Comparison of ENCODE assay signal across 8 cellular contexts in genomic region chr2:10448208-10448645, GRCh38. TPM values are rescaled to one million over a fixed set of nuclear protein-coding genes. Genes with fewer than 3 reads are reported as not detected.
A peak's percentile ranks its signal among the peaks of the same experiment; 100 is the strongest.
DNase-seq lines count a peak whose midpoint lies in the region; ATAC-seq and TF ChIP-seq lines count a peak whose summit lies in the region.

Gene ODC1, minus strand, starts transcription at chr2:10448327. Its CDS starts 3,295 bp downstream, at chr2:10445032.

- peaks cover 11% of the 10 kb centered on the region for H3K36me3 ChIP-seq in CD8-positive, alpha-beta T cell (ENCODE audit: insufficient read depth, low read length)
- peaks cover 20% of the 10 kb centered on the region for H3K36me3 ChIP-seq in effector memory CD4-positive, alpha-beta T cell (ENCODE audit: control insufficient read depth, insufficient read depth, low read length)

- ATAC-seq in CD8-positive, alpha-beta T cell, result peak; percentile 81
- peak; percentile 71 for ATAC-seq in GM21360 (IDR thresholded peaks at IDR 0.05; ENCODE audit: unreplicated experiment)

- intact Hi-C loops in CD8-positive, alpha-beta T cell (cut with DNase I, micrococcal nuclease), result loop anchor here (1.0 to 10.0 kb wide), 15 partner anchors 45 to 1611 kb away; partner anchors contain the start of genes PDIA6 (in 2 of the 2), YWHAQ (in 2 of the 2), ADAM17 (in 1 of the 2) and CPSF3 (in 1 of the 2)

- no peaks in the 10 kb centered on the region for H3K9me3 Mint-ChIP-seq in CD8-positive, alpha-beta T cell

- H3K27me3 Mint-ChIP-seq in CD8-positive, alpha-beta T cell (ENCODE audit: low read depth), result no peaks in the 10 kb centered on the region

- H3K4me1 ChIP-seq in CD8-positive, alpha-beta T cell (ENCODE audit: insufficient read depth, low read length), result peaks cover 23% of the 10 kb centered on the region
- peaks cover 23% of the 10 kb centered on the region for H3K4me1 ChIP-seq in effector memory CD4-positive, alpha-beta T cell (ENCODE audit: control insufficient read depth, insufficient read depth, low read length, poor library complexity, severe bottlenecking)

- POLR2A ChIA-PET in CD8-positive, alpha-beta T cell (lab: Charles Lee), result interaction anchor here (0.6 to 2.0 kb wide), 24 partner anchors 9 to 793 kb away, joined by 3 to 14 read pairs (median 4); partner anchors contain the start of genes HPCAL1 and KLF11

- TF ChIP-seq CTCF in CD8-positive, alpha-beta T cell (IDR thresholded peaks at IDR 0.05), result no peak

- peak within 1 kb of the TSS; percentile 85 for H3K4me3 Mint-ChIP-seq in CD8-positive, alpha-beta T cell

- H3K9me3 ChIP-seq in CD8-positive, alpha-beta T cell (ENCODE audit: low read length), result no peaks in the 10 kb centered on the region
- H3K9me3 ChIP-seq in effector memory CD4-positive, alpha-beta T cell (ENCODE audit: control insufficient read depth, low read length), result no peaks in the 10 kb centered on the region

- CTCF ChIA-PET in CD8-positive, alpha-beta T cell (lab: Charles Lee), result interaction anchor here (0.6 to 1.7 kb wide), 6 partner anchors 9 to 212 kb away, joined by 3 to 7 read pairs (median 4); no protein-coding TSS in a partner anchor

- DNase-seq in CD8-positive, alpha-beta T cell, result peak; percentile 96 to 100 (median 98)
- peak; percentile 97 for DNase-seq in HT-29 (ENCODE audit: low spot score)
- DNase-seq in NK-92 treated with Interleukin-12 subunit alpha and Interleukin-12 subunit beta, amount 100 ng/mL, for 24 hours (lab: John Stamatoyannopoulos, UW), result peak; percentile 98
- peak; percentile 100 for DNase-seq in activated CD8-positive, alpha-beta memory T cell treated with anti-CD3 and anti-CD28 coated beads for 24 hours
- DNase-seq in effector memory CD4-positive, alpha-beta T cell, result peak; percentile 96 to 99 (median 98)
- DNase-seq in mesenteric fat pad (ENCODE audit: low spot score), result peak; percentile 99
- peak; percentile 98 for DNase-seq in stimulated activated CD8-positive, alpha-beta memory T cell treated with anti-CD3 and anti-CD28 coated beads, Interleukin-15, amount 100 ng/mL, for 24 hours (ENCODE audit: low read depth)

- peaks cover 39% of the 10 kb centered on the region for H3K4me1 Mint-ChIP-seq in CD8-positive, alpha-beta T cell (ENCODE audit: low read depth)

- H3K27ac Mint-ChIP-seq in CD8-positive, alpha-beta T cell, result peak within 1 kb of the TSS; percentile 88

- H3K36me3 Mint-ChIP-seq in CD8-positive, alpha-beta T cell, result peaks cover 24% of the 10 kb centered on the region

- peak within 1 kb of the TSS; percentile 97 for H3K27ac ChIP-seq in CD8-positive, alpha-beta T cell (ENCODE audit: low read depth, low read length)
- peak within 1 kb of the TSS; percentile 82 for H3K27ac ChIP-seq in effector memory CD4-positive, alpha-beta T cell (ENCODE audit: insufficient read depth, low read length, poor library complexity, severe bottlenecking)

- peak within 1 kb of the TSS; percentile 83 for H3K4me3 ChIP-seq in CD8-positive, alpha-beta T cell (ENCODE audit: low read depth, low read length)
- H3K4me3 ChIP-seq in effector memory CD4-positive, alpha-beta T cell (ENCODE audit: insufficient read depth, low read depth, low read length, poor library complexity, severe bottlenecking), result peak within 1 kb of the TSS; percentile 62

- H3K27me3 ChIP-seq in CD8-positive, alpha-beta T cell (ENCODE audit: insufficient read depth, low read length), result no peaks in the 10 kb centered on the region
- H3K27me3 ChIP-seq in effector memory CD4-positive, alpha-beta T cell (replicated peaks; ENCODE audit: control insufficient read depth, insufficient read depth, low read length, poor library complexity, severe bottlenecking), result no peaks in the 10 kb centered on the region

RNA-seq across cellular contexts. Expression of gene ODC1, which starts in this region (rescaled TPM):
- total RNA-seq in CD8-positive, alpha-beta T cell, result 100 to 1,000 TPM; 157 to 162 TPM
- total RNA-seq in HT-29 (2014; rRNA removed; shearing (Covaris generic)), result 323 and 427 TPM in 2 replicates
- total RNA-seq in mesenteric fat pad, result 32.8 TPM

Comparison
In these comparisons a context has a peak if more than half of its experiments do, and no peak if none do; other contexts are left out.
1. Peak in every context shown above with its lines: DNase-seq, ATAC-seq, H3K4me3 ChIP-seq and H3K27ac ChIP-seq.